ENCODE assay signal across 14 cellular contexts in genomic region chr15:73930371-73930770, GRCh38. TPM values are rescaled to one million over a fixed set of nuclear protein-coding genes. Genes with fewer than 3 reads are reported as not detected.
A peak's percentile ranks its signal among the peaks of the same experiment; 100 is the strongest.
DNase-seq lines count a peak whose midpoint lies in the region; ATAC-seq and TF ChIP-seq lines count a peak whose summit lies in the region.
"Had no signal": no experiment of that assay in that cellular context is flagged by ENCODE, and none has a peak within 500 bp of the region (broad histone marks: within the 10 kb centered on the region; RNA-seq: fewer than 3 reads in every experiment).

No MANE protein-coding gene starts in this region.

- DNase-seq in LHCN-M2 (ENCODE audit: low read depth): peak; percentile 53
- no peak for DNase-seq in esophagus muscularis mucosa (ENCODE audit: extremely low spot score)
- DNase-seq in myocyte (ENCODE audit: low read depth): peak; percentile 76
- no peak for DNase-seq in putamen (ENCODE audit: low spot score)
- DNase-seq in HK-2 (ENCODE audit: unreplicated experiment): no peak
- DNase-seq in hippocampal formation (lab: John Stamatoyannopoulos, UW): no peak
- DNase-seq: activated B cell treated with CpG ODN at 0.5 μM for 24 hours; activated naive CD4-positive, alpha-beta T cell treated with anti-CD3 and anti-CD28 coated beads, Interleukin-2, amount 50 U/mL, for 16 hours; CD4-positive, CD25-positive, alpha-beta regulatory T cell; foreskin keratinocyte; stimulated activated naive B cell treated with anti-CD40 and anti-IgM and Interleukin-4, amounts not matched to agents 10 μg/mL and 1 μg/mL and 100 μg/mL, for 72 hours had no signal

- no peak overlapping the region for H2AFZ ChIP-seq in ACC112 (ENCODE audit: low read length, unreplicated experiment)

- no peak for TF ChIP-seq EP300 in esophagus muscularis mucosa (IDR thresholded peaks at IDR 0.05)

- TF ChIP-seq CTCF in esophagus muscularis mucosa (IDR thresholded peaks at IDR 0.05): no peak

- H3K36me3 ChIP-seq in ACC112 (ENCODE audit: insufficient read depth, low read length) (0 out of 2 replicates have a peak, but pooled peaks cover 3% of the 10 kb centered on the region), esophagus muscularis mucosa (peaks cover 0 to 20% (median 3%) of the 10 kb centered on the region in 4 donors)

- no peak for ATAC-seq in HG02588 (IDR thresholded peaks at IDR 0.05; ENCODE audit: unreplicated experiment)
- ATAC-seq: foreskin keratinocyte; stimulated activated naive B cell treated with anti-CD40 and anti-IgM and Interleukin-4, amounts not matched to agents 10 μg/mL and 1 μg/mL and 100 μg/mL, for 72 hours had no signal

- TF ChIP-seq POLR2A in esophagus muscularis mucosa (IDR thresholded peaks at IDR 0.05; ENCODE audit: low read depth): no peak

- peaks cover 96% of the 10 kb centered on the region for H3K79me2 ChIP-seq in ACC112 (ENCODE audit: control insufficient read depth, insufficient read depth, low read length, unreplicated experiment)

- H3K27ac ChIP-seq in ACC112 (ENCODE audit: low read depth, low read length) (peak overlapping the region; percentile 16; the same call in 1 of the 2 replicates), esophagus muscularis mucosa (replicated peaks in 1 of 4) (peak overlapping the region; percentile 21 to 68 (median 26))
- H3K27ac ChIP-seq: foreskin keratinocyte had no signal

- H3K27me3 ChIP-seq in ACC112 (ENCODE audit: insufficient read depth, low read length) (no peaks in the 10 kb centered on the region), esophagus muscularis mucosa (peaks cover 0 to 33% (median 0%) of the 10 kb centered on the region in 4 donors)
- H3K27me3 ChIP-seq: foreskin keratinocyte had no signal

- H3K9me3 ChIP-seq in esophagus muscularis mucosa: no peaks in the 10 kb centered on the region

- peaks cover 69% of the 10 kb centered on the region for H3K4me1 ChIP-seq in ACC112 (ENCODE audit: control insufficient read depth, insufficient read depth, low read length, unreplicated experiment)
- peaks cover 36 to 91% (median 73%) of the 10 kb centered on the region in 4 donors for H3K4me1 ChIP-seq in esophagus muscularis mucosa
- H3K4me1 ChIP-seq: foreskin keratinocyte had no signal

- intact Hi-C loops in esophagus muscularis mucosa (cut with DNase I): no loop called here

- 86% methylated on average over 1 of the region's 8 CpGs for WGBS in esophagus muscularis mucosa

- peak overlapping the region; percentile 95 for H3K4me3 ChIP-seq in ACC112 (ENCODE audit: low read depth, low read length)
- H3K4me3 ChIP-seq in esophagus muscularis mucosa: no peak overlapping the region

RNA-seq across cellular contexts. Expression of gene LOXL1, which starts 4.1 kb away (rescaled TPM):
- 503 and 596 TPM in 2 replicates for total RNA-seq in LHCN-M2 (2014; rRNA removed)
- 384 TPM for polyA plus RNA-seq in LHCN-M2 (2012)
- 10 to 100 TPM; 19.7 to 84.3 (median 39.1) TPM for total RNA-seq in esophagus muscularis mucosa
- 129 and 136 TPM in 2 replicates for total RNA-seq in myocyte
- 758 TPM for polyA plus RNA-seq in myocyte (2012)

RNA-seq across cellular contexts. Expression of gene TBC1D21, which starts 57.0 kb away (rescaled TPM):
- total RNA-seq in LHCN-M2 (2014; rRNA removed): not detected in 2 replicates
- not detected for polyA plus RNA-seq in LHCN-M2 (2012)
- not detected for total RNA-seq in esophagus muscularis mucosa
- total RNA-seq in myocyte: not detected in 2 replicates
- polyA plus RNA-seq in myocyte (2012): not detected
- total RNA-seq: activated B cell treated with CpG ODN at 0.5 μM for 24 hours; CD4-positive, CD25-positive, alpha-beta regulatory T cell; foreskin keratinocyte; lung microvascular endothelial cell had no signal
- polyA plus RNA-seq: CD4-positive, CD25-positive, alpha-beta regulatory T cell; foreskin keratinocyte had no signal

Comparison
In these comparisons a context has a peak if more than half of its experiments do, and no peak if none do; other contexts are left out.
1. DNase-seq: peak in LHCN-M2 (single experiment) and myocyte (single experiment); none in esophagus muscularis mucosa (single experiment), putamen (single experiment), HK-2 (single experiment) and hippocampal formation (0 of 2).